ENCODE assay signal across 8 cellular contexts in genomic region chr13:27250833-27251165, GRCh38. TPM values are rescaled to one million over a fixed set of nuclear protein-coding genes. Genes with fewer than 3 reads are reported as not detected.
DNase-seq lines count a peak whose midpoint lies in the region; ATAC-seq and TF ChIP-seq lines count a peak whose summit lies in the region.

No MANE protein-coding gene starts in this region.

- DNase-seq in activated CD8-positive, alpha-beta memory T cell treated with anti-CD3 and anti-CD28 coated beads, Interleukin-2, amount 10 ng/mL, durations not matched to agents 7 days and 5 days, result no peak
- no peak for DNase-seq in activated CD8-positive, alpha-beta memory T cell treated with anti-CD3 and anti-CD28 coated beads, Interleukin-2, amount 50 U/mL, for 48 hours
- DNase-seq in NT2/D1 (ENCODE audit: low read depth, low spot score), result no peak
- DNase-seq in epithelial cell of proximal tubule (ENCODE audit: low read depth), result no peak
- DNase-seq in retinal pigment epithelial cell (ENCODE audit: low read depth), result no peak
- DNase-seq in left lobe of liver (ENCODE audit: low spot score), result no peak

- peaks cover 39% of the 10 kb centered on the region for H3K36me3 Mint-ChIP-seq in activated CD8-positive, alpha-beta memory T cell treated with anti-CD3 and anti-CD28 coated beads, Interleukin-2, amount 10 ng/mL, durations not matched to agents 7 days and 5 days

- ATAC-seq in activated CD8-positive, alpha-beta memory T cell treated with anti-CD3 and anti-CD28 coated beads, Interleukin-2, amount 10 ng/mL, durations not matched to agents 7 days and 5 days, result peak; percentile 1
- no peak for ATAC-seq in left lobe of liver
- no peak for ATAC-seq in GM18867 (IDR thresholded peaks at IDR 0.05; ENCODE audit: unreplicated experiment)
- ATAC-seq in HG03457 (IDR thresholded peaks at IDR 0.05; ENCODE audit: unreplicated experiment), result no peak

- H3K36me3 ChIP-seq in NT2/D1 (ENCODE audit: insufficient read depth, insufficient read length, low read length), result peaks cover 42% of the 10 kb centered on the region

- no peak for TF ChIP-seq CTCF in epithelial cell of proximal tubule (conservative IDR thresholded peaks at IDR 0.05; ENCODE audit: low read depth, low read length)
- TF ChIP-seq CTCF in retinal pigment epithelial cell (conservative IDR thresholded peaks at IDR 0.05; ENCODE audit: low read depth, low read length), result no peak

- CTCF ChIA-PET in activated CD8-positive, alpha-beta memory T cell treated with anti-CD3 and anti-CD28 coated beads, Interleukin-2, amount 10 ng/mL, durations not matched to agents 7 days and 5 days (lab: Charles Lee), result interaction anchor here (0.8 kb wide), 1 partner anchor 265 kb away, joined by 4 read pairs; no protein-coding TSS in a partner anchor

- H3K9me3 ChIP-seq in NT2/D1 (ENCODE audit: insufficient read depth, low read length), result no peaks in the 10 kb centered on the region

- peak overlapping the region; percentile 96 for H3K4me3 Mint-ChIP-seq in activated CD8-positive, alpha-beta memory T cell treated with anti-CD3 and anti-CD28 coated beads, Interleukin-2, amount 10 ng/mL, durations not matched to agents 7 days and 5 days

- H3K4me1 Mint-ChIP-seq in activated CD8-positive, alpha-beta memory T cell treated with anti-CD3 and anti-CD28 coated beads, Interleukin-2, amount 10 ng/mL, durations not matched to agents 7 days and 5 days, result peaks cover 42% of the 10 kb centered on the region

- H3K27ac Mint-ChIP-seq in activated CD8-positive, alpha-beta memory T cell treated with anti-CD3 and anti-CD28 coated beads, Interleukin-2, amount 10 ng/mL, durations not matched to agents 7 days and 5 days, result peak overlapping the region; percentile 92

- H3K27me3 ChIP-seq in NT2/D1 (ENCODE audit: insufficient read depth, insufficient read length), result no peaks in the 10 kb centered on the region

- no peaks in the 10 kb centered on the region for H3K4me1 ChIP-seq in NT2/D1 (ENCODE audit: insufficient read depth, insufficient read length)

- H3K4me3 ChIP-seq in NT2/D1 (ENCODE audit: insufficient read length, low read depth), result peak overlapping the region; percentile 89
- peak overlapping the region; percentile 79 for H3K4me3 ChIP-seq in epithelial cell of proximal tubule (ENCODE audit: low read depth, low read length)
- H3K4me3 ChIP-seq in retinal pigment epithelial cell (ENCODE audit: low read length), result peak overlapping the region; percentile 99

- peak overlapping the region; percentile 98 for H3K9ac ChIP-seq in NT2/D1 (ENCODE audit: insufficient read length, low read depth)

- H3K9me3 Mint-ChIP-seq in activated CD8-positive, alpha-beta memory T cell treated with anti-CD3 and anti-CD28 coated beads, Interleukin-2, amount 10 ng/mL, durations not matched to agents 7 days and 5 days (ENCODE audit: low read depth), result no peaks in the 10 kb centered on the region

- no peaks in the 10 kb centered on the region for H3K27me3 Mint-ChIP-seq in activated CD8-positive, alpha-beta memory T cell treated with anti-CD3 and anti-CD28 coated beads, Interleukin-2, amount 10 ng/mL, durations not matched to agents 7 days and 5 days

RNA-seq across cellular contexts. Expression of gene RPL21, which starts 0.6 kb away (rescaled TPM):
- 100 to 1,000 TPM; 806 to 916 TPM for total RNA-seq in activated CD8-positive, alpha-beta memory T cell treated with anti-CD3 and anti-CD28 coated beads, Interleukin-2, amount 10 ng/mL, durations not matched to agents 7 days and 5 days
- 1,256 and 1,691 TPM in 2 replicates for total RNA-seq in epithelial cell of proximal tubule
- 362 TPM for total RNA-seq in left lobe of liver

RNA-seq across cellular contexts. Expression of gene RASL11A, which starts 19.8 kb away (rescaled TPM):
- under 1 TPM; 0.70 to 0.91 TPM for total RNA-seq in activated CD8-positive, alpha-beta memory T cell treated with anti-CD3 and anti-CD28 coated beads, Interleukin-2, amount 10 ng/mL, durations not matched to agents 7 days and 5 days
- total RNA-seq in epithelial cell of proximal tubule, result 1.8 and 3.7 TPM in 2 replicates
- 5.8 TPM for total RNA-seq in left lobe of liver
